In genomic region chr12:96015672-96016071, GRCh38 we compare ENCODE assay signal across 10 cellular contexts. TPM values are rescaled to one million over a fixed set of nuclear protein-coding genes. Genes with fewer than 3 reads are reported as not detected.
DNase-seq lines count a peak whose midpoint lies in the region; ATAC-seq, FAIRE-seq and TF ChIP-seq lines count a peak whose summit lies in the region.
"Had no signal": no experiment of that assay in that cellular context is flagged by ENCODE, and none has a peak within 500 bp of the region (broad histone marks: within the 10 kb centered on the region; RNA-seq: fewer than 3 reads in every experiment).

No MANE protein-coding gene starts in this region.

- intact Hi-C loops in activated CD4-positive, alpha-beta T cell treated with anti-CD3 and anti-CD28 coated beads, Interleukin-2, amount 10 ng/mL, durations not matched to agents 24 days and 14 days (cut with micrococcal nuclease): no loop called here
- intact Hi-C loops in uterus (cut with DNase I; ENCODE audit: low total_unique reads): no loop called here

- no peaks in the 10 kb centered on the region for H3K27me3 Mint-ChIP-seq in activated CD4-positive, alpha-beta T cell treated with anti-CD3 and anti-CD28 coated beads, Interleukin-2, amount 10 ng/mL, durations not matched to agents 24 days and 14 days

- H3K27ac ChIP-seq in foreskin keratinocyte (no peak overlapping the region), small intestine (ENCODE audit: low read depth in 1 of 2, low read length in 1 of 2) (no peak overlapping the region), uterus (no peak overlapping the region)
- H3K27ac ChIP-seq: transverse colon had no signal

- no peak overlapping the region for H3K27ac Mint-ChIP-seq in activated CD4-positive, alpha-beta T cell treated with anti-CD3 and anti-CD28 coated beads, Interleukin-2, amount 10 ng/mL, durations not matched to agents 24 days and 14 days
- H3K27ac Mint-ChIP-seq: T-helper 2 cell treated with Interferon-gamma antibody and Interleukin-4, amounts not matched to agents 5 μg/mL and 100 μg/mL, for 36 hours had no signal

- no peaks in the 10 kb centered on the region for H3K9me3 ChIP-seq in small intestine (ENCODE audit: control insufficient read depth, low read depth)
- H3K9me3 ChIP-seq in uterus: no peaks in the 10 kb centered on the region
- H3K9me3 ChIP-seq: transverse colon had no signal

- H3K4me1 ChIP-seq in foreskin keratinocyte: no peaks in the 10 kb centered on the region
- H3K4me1 ChIP-seq in small intestine (ENCODE audit: control insufficient read depth in 2 of 2, insufficient read depth in 1 of 2, low read depth in 1 of 2, low read length in 1 of 2): no peaks in the 10 kb centered on the region
- no peaks in the 10 kb centered on the region for H3K4me1 ChIP-seq in uterus
- H3K4me1 ChIP-seq: transverse colon had no signal

- no peak for TF ChIP-seq POLR2A in uterus (IDR thresholded peaks at IDR 0.05)

- H3K4me3 ChIP-seq in small intestine (ENCODE audit: low read depth in 1 of 2, low read length in 2 of 2): no peak overlapping the region
- no peak overlapping the region for H3K4me3 ChIP-seq in uterus
- H3K4me3 ChIP-seq: transverse colon had no signal

- peaks cover 3 to 17% of the 10 kb centered on the region in 2 donors for H3K36me3 ChIP-seq in small intestine (ENCODE audit: control insufficient read depth in 2 of 2, insufficient read depth in 2 of 2, low read length in 2 of 2)
- H3K36me3 ChIP-seq in uterus: no peaks in the 10 kb centered on the region

- FAIRE-seq in small intestine (lab: Jason Lieb, UNC): no peak

- peak; percentile 51 for TF ChIP-seq CTCF in foreskin keratinocyte (conservative IDR thresholded peaks at IDR 0.05)
- TF ChIP-seq CTCF in uterus (IDR thresholded peaks at IDR 0.05): peak in 1 of 4 experiments; percentile 12

- H3K9me3 Mint-ChIP-seq in activated CD4-positive, alpha-beta T cell treated with anti-CD3 and anti-CD28 coated beads, Interleukin-2, amount 10 ng/mL, durations not matched to agents 24 days and 14 days: no peaks in the 10 kb centered on the region
- H3K9me3 Mint-ChIP-seq: T-helper 2 cell treated with Interferon-gamma antibody and Interleukin-4, amounts not matched to agents 5 μg/mL and 100 μg/mL, for 36 hours had no signal

- peak; percentile 55 for DNase-seq in activated CD4-positive, alpha-beta T cell treated with anti-CD3 and anti-CD28 coated beads, Interleukin-2, amount 10 ng/mL, durations not matched to agents 24 days and 14 days
- no peak for DNase-seq in activated CD4-positive, alpha-beta T cell treated with anti-CD3 and anti-CD28 coated beads, Interleukin-2, amount 50 U/mL, for 48 hours
- DNase-seq in RPMI7951 (ENCODE audit: low read depth) (peak; percentile 9), foreskin keratinocyte (no peak), small intestine (peak; percentile 15), uterus (no peak), SK-N-DZ (ENCODE audit: low spot score) (no peak)
- DNase-seq in activated CD8-positive, alpha-beta memory T cell treated with anti-CD3 and anti-CD28 coated beads, Interleukin-2, amount 50 U/mL, for 4 hours: no peak
- DNase-seq: transverse colon had no signal

- H3K27me3 ChIP-seq in foreskin keratinocyte (no peaks in the 10 kb centered on the region), small intestine (ENCODE audit: control insufficient read depth in 2 of 2, insufficient read depth in 2 of 2, low read length in 2 of 2) (no peaks in the 10 kb centered on the region), uterus (no peaks in the 10 kb centered on the region)
- H3K27me3 ChIP-seq: transverse colon had no signal

- H3K4me3 Mint-ChIP-seq in activated CD4-positive, alpha-beta T cell treated with anti-CD3 and anti-CD28 coated beads, Interleukin-2, amount 10 ng/mL, durations not matched to agents 24 days and 14 days: no peak overlapping the region
- H3K4me3 Mint-ChIP-seq: T-helper 2 cell treated with Interferon-gamma antibody and Interleukin-4, amounts not matched to agents 5 μg/mL and 100 μg/mL, for 36 hours had no signal

- peak; percentile 61 for ATAC-seq in foreskin keratinocyte

- WGBS in small intestine, 3 donors: 77 to 87% (median 81%) methylated on average over 5 of the region's 5 CpGs

- no peaks in the 10 kb centered on the region for H3K4me1 Mint-ChIP-seq in activated CD4-positive, alpha-beta T cell treated with anti-CD3 and anti-CD28 coated beads, Interleukin-2, amount 10 ng/mL, durations not matched to agents 24 days and 14 days

- peaks cover 31% of the 10 kb centered on the region for H3K36me3 Mint-ChIP-seq in activated CD4-positive, alpha-beta T cell treated with anti-CD3 and anti-CD28 coated beads, Interleukin-2, amount 10 ng/mL, durations not matched to agents 24 days and 14 days (ENCODE audit: low read depth)

RNA-seq across cellular contexts. Expression of gene HAL, which starts 19.5 kb away (rescaled TPM):
- 0.09 and 0.38 TPM in 2 replicates for total RNA-seq in activated CD4-positive, alpha-beta T cell treated with anti-CD3 and anti-CD28 coated beads, Interleukin-2, amount 10 ng/mL, durations not matched to agents 24 days and 14 days
- not detected in 2 replicates for total RNA-seq in RPMI7951 (2014; rRNA removed; shearing (Covaris generic))
- 0.42 and 0.48 TPM in 2 replicates for total RNA-seq in foreskin keratinocyte
- 0.03 and 0.08 TPM in 2 replicates for polyA plus RNA-seq in foreskin keratinocyte
- 1 to 10 TPM in 2 of 3 donors, under 1 TPM in 1; 0.31 to 1.1 (median 1.1) TPM for polyA plus RNA-seq in small intestine
- 1 to 10 TPM in 1 of 4 donors, under 1 TPM in 1, not detected in 2; 0.29 to 1.1 TPM for total RNA-seq in uterus
- polyA plus RNA-seq in SK-N-DZ (2014; cell fraction: cytosol; rRNA removed): 0.12 TPM in 1 of 2 replicates, not detected in the other
- polyA plus RNA-seq in SK-N-DZ (2014; cell fraction: nucleus; rRNA removed): 0.04 and 0.17 TPM in 2 replicates

RNA-seq across cellular contexts. Expression of gene LTA4H, which starts 19.7 kb away (rescaled TPM):
- 63.4 and 64.1 TPM in 2 replicates for total RNA-seq in activated CD4-positive, alpha-beta T cell treated with anti-CD3 and anti-CD28 coated beads, Interleukin-2, amount 10 ng/mL, durations not matched to agents 24 days and 14 days
- 43.3 and 49.9 TPM in 2 replicates for total RNA-seq in RPMI7951 (2014; rRNA removed; shearing (Covaris generic))
- 97.7 and 108 TPM in 2 replicates for total RNA-seq in foreskin keratinocyte
- 65.7 and 78.8 TPM in 2 replicates for polyA plus RNA-seq in foreskin keratinocyte
- 10 to 100 TPM; 74.6 to 89.0 (median 83.8) TPM for polyA plus RNA-seq in small intestine
- total RNA-seq in uterus: 100 to 1,000 TPM in 1 of 4 donors, 10 to 100 TPM in 3; 52.9 to 121 (median 70.9) TPM
- polyA plus RNA-seq in SK-N-DZ (2014; cell fraction: cytosol; rRNA removed): 93.9 and 94.6 TPM in 2 replicates
- polyA plus RNA-seq in SK-N-DZ (2014; cell fraction: nucleus; rRNA removed): 75.9 and 82.5 TPM in 2 replicates

Comparison
In these comparisons a context has a peak if more than half of its experiments do, and no peak if none do; other contexts are left out.
1. DNase-seq: peak in activated CD4-positive, alpha-beta T cell treated with anti-CD3 and anti-CD28 coated beads, Interleukin-2, amount 10 ng/mL, durations not matched to agents 24 days and 14 days (single experiment), RPMI7951 (single experiment) and small intestine (single experiment); none in activated CD4-positive, alpha-beta T cell treated with anti-CD3 and anti-CD28 coated beads, Interleukin-2, amount 50 U/mL, for 48 hours (0 of 2), foreskin keratinocyte (0 of 2), activated CD8-positive, alpha-beta memory T cell treated with anti-CD3 and anti-CD28 coated beads, Interleukin-2, amount 50 U/mL, for 4 hours (single experiment), uterus (0 of 2) and SK-N-DZ (single experiment).